ENCODE assay signal across 8 cellular contexts in the genomic region with DNA sequence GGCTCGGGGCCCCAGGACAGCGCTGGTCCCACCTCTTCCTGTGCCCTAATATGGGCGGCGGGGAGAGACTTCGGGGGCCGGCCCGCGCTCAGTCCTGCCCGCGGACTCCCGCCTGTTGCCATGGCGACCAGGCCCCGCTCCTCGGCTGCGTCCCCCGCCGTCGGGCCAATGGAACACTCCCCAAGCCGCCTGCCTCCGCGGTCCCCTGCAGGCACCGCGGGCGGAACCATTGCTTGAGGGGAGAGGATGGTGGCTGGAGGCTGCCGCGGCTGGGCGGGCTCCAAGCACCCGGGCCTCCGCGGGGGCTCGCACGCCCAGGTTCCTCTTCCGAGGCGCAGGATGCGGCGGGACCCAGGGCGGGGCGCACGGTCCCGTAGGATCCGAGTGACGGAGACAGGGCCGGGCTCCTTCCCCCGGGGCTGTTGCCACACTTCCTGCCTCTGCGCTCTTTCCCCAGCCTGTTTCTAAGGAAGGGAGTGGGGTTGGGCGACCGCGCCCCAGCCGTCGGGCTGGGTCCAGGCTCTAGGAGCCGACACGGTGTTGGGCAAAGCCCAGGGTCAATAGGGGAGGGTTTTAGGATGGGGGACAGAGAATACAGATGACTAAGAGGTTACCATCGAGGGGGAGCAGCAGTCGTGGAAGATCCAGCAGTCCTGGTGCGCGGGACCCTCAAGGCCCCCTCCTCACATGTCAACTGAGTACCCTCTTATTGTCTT. TPM values are rescaled to one million over a fixed set of nuclear protein-coding genes. Genes with fewer than 3 reads are reported as not detected.
DNase-seq lines count a peak whose midpoint lies in the region; ATAC-seq, FAIRE-seq and TF ChIP-seq lines count a peak whose summit lies in the region.

No MANE protein-coding gene starts in this region.

- H3K4me1 Mint-ChIP-seq in WTC11: peaks cover 29% of the 10 kb centered on the region
- peaks cover 33 to 40% of the 10 kb centered on the region in 2 donors for H3K4me1 Mint-ChIP-seq in immature natural killer cell

- H3K36me3 Mint-ChIP-seq in WTC11 (no peaks in the 10 kb centered on the region), immature natural killer cell (no peaks in the 10 kb centered on the region)

- H3K27ac Mint-ChIP-seq in WTC11: peak overlapping the region; percentile 79; the same call in 1 of the 2 replicates
- H3K27ac Mint-ChIP-seq in immature natural killer cell: peak overlapping the region; percentile 94 to 100 (median 99)

- ATAC-seq in GM18520 (IDR thresholded peaks at IDR 0.05; ENCODE audit: unreplicated experiment) (peak; percentile 27), HG03064 (IDR thresholded peaks at IDR 0.05; ENCODE audit: low read depth, unreplicated experiment) (peak; percentile 46), WTC11 (peak; percentile 63)

- DNase-seq in A172 (ENCODE audit: low spot score) (peak; percentile 89), NCI-H2171 (lab: John Stamatoyannopoulos, UW) (peak; percentile 83), WTC11 (ENCODE audit: low spot score) (peak; percentile 98), bronchial epithelial cell (ENCODE audit: low read depth) (peak; percentile 90), immature natural killer cell (peak; percentile 97 to 98 (median 97)), small intestine (peak; percentile 95)

- H3K4me3 Mint-ChIP-seq in WTC11: peak overlapping the region; percentile 84
- peak overlapping the region; percentile 93 to 96 (median 95) for H3K4me3 Mint-ChIP-seq in immature natural killer cell

- 0 to 1% (median 0%) methylated on average over 43 to 56 of the region's 56 CpGs for WGBS in small intestine, 3 donors

- peaks cover 32% of the 10 kb centered on the region for H3K27me3 Mint-ChIP-seq in WTC11 (ENCODE audit: low read depth)
- H3K27me3 Mint-ChIP-seq in immature natural killer cell (ENCODE audit: low read depth in 3 of 3): peaks cover 35 to 48% (median 38%) of the 10 kb centered on the region in 3 donors

- CTCF ChIA-PET in WTC11 (lab: Charles Lee): interaction anchor here (1.4 to 14.0 kb wide), 9 partner anchors 12 to 95 kb away, joined by 3 to 341 read pairs (median 8); a partner anchor contains a TSS

- H3K4me1 ChIP-seq in small intestine (ENCODE audit: control insufficient read depth in 2 of 2, insufficient read depth in 1 of 2, low read depth in 1 of 2, low read length in 1 of 2): peaks cover 8% of the 10 kb centered on the region in 2 donors

- H3K9me3 ChIP-seq in small intestine (ENCODE audit: control insufficient read depth, low read depth): no peaks in the 10 kb centered on the region

- TF ChIP-seq CTCF in WTC11 (IDR thresholded peaks at IDR 0.05) (no peak), bronchial epithelial cell (IDR thresholded peaks at IDR 0.05; ENCODE audit: insufficient read depth, low read length, severe bottlenecking) (no peak)

- H3K36me3 ChIP-seq in bronchial epithelial cell (ENCODE audit: control insufficient read depth, insufficient read depth, low read length): peaks cover 11% of the 10 kb centered on the region
- no peaks in the 10 kb centered on the region for H3K36me3 ChIP-seq in small intestine (ENCODE audit: control insufficient read depth in 2 of 2, insufficient read depth in 2 of 2, low read length in 2 of 2)

- H3K9me3 Mint-ChIP-seq in WTC11 (no peaks in the 10 kb centered on the region), immature natural killer cell (no peaks in the 10 kb centered on the region)

- H3K27ac ChIP-seq in small intestine (ENCODE audit: low read depth in 1 of 2, low read length in 1 of 2): peak overlapping the region; percentile 98 to 99

- FAIRE-seq in bronchial epithelial cell (lab: Jason Lieb, UNC): no peak
- FAIRE-seq in small intestine (lab: Jason Lieb, UNC): no peak

- H3K4me3 ChIP-seq in bronchial epithelial cell (ENCODE audit: low read depth, low read length) (peak overlapping the region; percentile 98), small intestine (ENCODE audit: low read depth in 1 of 2, low read length in 2 of 2) (peak overlapping the region; percentile 33 to 60)

- no peaks in the 10 kb centered on the region for H3K27me3 ChIP-seq in bronchial epithelial cell (ENCODE audit: control insufficient read depth, insufficient read depth, low read length)
- H3K27me3 ChIP-seq in small intestine (ENCODE audit: control insufficient read depth in 2 of 2, insufficient read depth in 2 of 2, low read length in 2 of 2): no peaks in the 10 kb centered on the region

- POLR2A ChIA-PET in WTC11 (lab: Charles Lee): interaction anchor here (1.4 to 1.7 kb wide), 3 partner anchors 12 to 24 kb away, joined by 3 to 5 read pairs (median 4); no protein-coding TSS in a partner anchor

TF ChIP-seq in WTC11, 78 proteins besides CTCF, POLR2A, EP300 and RAD21 (continues in another document):
- no peak for TF ChIP-seq ZNF396 (CRISPR knock-in tag; IDR thresholded peaks at IDR 0.05; ENCODE audit: borderline replicate concordance)
- no peak; the same call in 1 of the 2 replicates for TF ChIP-seq FOXP1 (CRISPR knock-in tag; IDR thresholded peaks at IDR 0.05; ENCODE audit: borderline replicate concordance)
- peak; percentile 87; the same call in 1 of the 2 replicates for TF ChIP-seq SP1 (CRISPR knock-in tag; conservative IDR thresholded peaks at IDR 0.05)
- TF ChIP-seq, protein P1, sequence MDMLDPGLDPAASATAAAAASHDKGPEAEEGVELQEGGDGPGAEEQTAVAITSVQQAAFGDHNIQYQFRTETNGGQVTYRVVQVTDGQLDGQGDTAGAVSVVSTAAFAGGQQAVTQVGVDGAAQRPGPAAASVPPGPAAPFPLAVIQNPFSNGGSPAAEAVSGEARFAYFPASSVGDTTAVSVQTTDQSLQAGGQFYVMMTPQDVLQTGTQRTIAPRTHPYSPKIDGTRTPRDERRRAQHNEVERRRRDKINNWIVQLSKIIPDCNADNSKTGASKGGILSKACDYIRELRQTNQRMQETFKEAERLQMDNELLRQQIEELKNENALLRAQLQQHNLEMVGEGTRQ (CRISPR knock-in tag; IDR thresholded peaks at IDR 0.05): no peak
- no peak for TF ChIP-seq NR1H2 (CRISPR knock-in tag; IDR thresholded peaks at IDR 0.05)
- no peak for TF ChIP-seq ELF4 (CRISPR knock-in tag; IDR thresholded peaks at IDR 0.05; ENCODE audit: low read depth)
- peak; percentile 40; the same call in 1 of the 2 replicates for TF ChIP-seq GABPB1 (CRISPR knock-in tag; IDR thresholded peaks at IDR 0.05)
- TF ChIP-seq, protein P2, sequence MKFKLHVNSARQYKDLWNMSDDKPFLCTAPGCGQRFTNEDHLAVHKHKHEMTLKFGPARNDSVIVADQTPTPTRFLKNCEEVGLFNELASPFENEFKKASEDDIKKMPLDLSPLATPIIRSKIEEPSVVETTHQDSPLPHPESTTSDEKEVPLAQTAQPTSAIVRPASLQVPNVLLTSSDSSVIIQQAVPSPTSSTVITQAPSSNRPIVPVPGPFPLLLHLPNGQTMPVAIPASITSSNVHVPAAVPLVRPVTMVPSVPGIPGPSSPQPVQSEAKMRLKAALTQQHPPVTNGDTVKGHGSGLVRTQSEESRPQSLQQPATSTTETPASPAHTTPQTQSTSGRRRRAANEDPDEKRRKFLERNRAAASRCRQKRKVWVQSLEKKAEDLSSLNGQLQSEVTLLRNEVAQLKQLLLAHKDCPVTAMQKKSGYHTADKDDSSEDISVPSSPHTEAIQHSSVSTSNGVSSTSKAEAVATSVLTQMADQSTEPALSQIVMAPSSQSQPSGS (CRISPR knock-in tag; IDR thresholded peaks at IDR 0.05; ENCODE audit: borderline replicate concordance, low read depth): no peak

RNA-seq across cellular contexts. Expression of a gene that starts 1.2 kb away (rescaled TPM):
- total RNA-seq in A172 (2014; rRNA removed; shearing (Covaris generic)): 79.1 and 85.7 TPM in 2 replicates
- total RNA-seq in WTC11 (2021) (6.6 to 11.5 TPM (median 10.2 TPM) in 3 replicates), bronchial epithelial cell (158 and 179 TPM in 2 replicates)
- polyA plus RNA-seq in immature natural killer cell (100 to 1,000 TPM; 620 to 796 (median 697) TPM), small intestine (100 to 1,000 TPM in 1 of 3 donors, 10 to 100 TPM in 2; 44.7 to 214 (median 54.6) TPM)

RNA-seq across cellular contexts. Expression of a gene that starts 11.5 kb away (rescaled TPM):
- not detected in 2 replicates for total RNA-seq in A172 (2014; rRNA removed; shearing (Covaris generic))
- 378 to 447 TPM (median 447 TPM) in 3 replicates for total RNA-seq in WTC11 (2021)
- total RNA-seq in bronchial epithelial cell: 148 and 157 TPM in 2 replicates
- 100 to 1,000 TPM; 157 to 165 (median 159) TPM for polyA plus RNA-seq in immature natural killer cell
- 100 to 1,000 TPM; 390 to 523 (median 442) TPM for polyA plus RNA-seq in small intestine

RNA-seq across cellular contexts. Expression of a gene that starts 11.8 kb away (rescaled TPM):
- total RNA-seq in A172 (2014; rRNA removed; shearing (Covaris generic)): not detected in 2 replicates
- total RNA-seq in WTC11 (2021): 30.1 to 50.2 TPM (median 47.0 TPM) in 3 replicates
- total RNA-seq in bronchial epithelial cell: not detected in 2 replicates
- polyA plus RNA-seq in immature natural killer cell: 10 to 100 TPM in 1 of 3 donors, 1 to 10 TPM in 2; 3.0 to 11.0 (median 4.5) TPM
- polyA plus RNA-seq in small intestine: 1 to 10 TPM in 2 of 3 donors, not detected in 1; 3.1 to 4.0 TPM

RNA-seq across cellular contexts. Expression of a gene that starts 14.7 kb away (rescaled TPM):
- total RNA-seq in A172 (2014; rRNA removed; shearing (Covaris generic)): 10.2 and 20.5 TPM in 2 replicates
- total RNA-seq in WTC11 (2021) (70.0 to 83.3 TPM (median 81.4 TPM) in 3 replicates), bronchial epithelial cell (52.5 and 58.7 TPM in 2 replicates)
- polyA plus RNA-seq in immature natural killer cell (1 to 10 TPM in 2 of 3 donors, not detected in 1; 2.1 to 2.5 TPM), small intestine (100 to 1,000 TPM in 2 of 3 donors, 10 to 100 TPM in 1; 61.8 to 206 (median 134) TPM)

RNA-seq across cellular contexts. Expression of a gene that starts 16.3 kb away (rescaled TPM):
- total RNA-seq in A172 (2014; rRNA removed; shearing (Covaris generic)): 88.8 and 89.6 TPM in 2 replicates
- total RNA-seq in WTC11 (2021): 71.3 to 78.2 TPM (median 72.9 TPM) in 3 replicates
- total RNA-seq in bronchial epithelial cell: 11.1 and 12.9 TPM in 2 replicates
- 10 to 100 TPM; 27.7 to 45.4 (median 37.5) TPM for polyA plus RNA-seq in immature natural killer cell
- polyA plus RNA-seq in small intestine: 10 to 100 TPM in 1 of 3 donors, 1 to 10 TPM in 2; 3.1 to 22.3 (median 7.0) TPM

Comparison
In these comparisons a context has a peak if more than half of its experiments do, and no peak if none do; other contexts are left out.
1. Peak in every context shown above with its lines: DNase-seq, ATAC-seq, H3K4me3 ChIP-seq and H3K27ac ChIP-seq.
2. RNA of a gene that starts 11.5 kb away (total RNA-seq): 378 to 447 TPM in WTC11 and 148 to 157 TPM in bronchial epithelial cell; not detected in A172; every median in the first group is over 100 times any median in the second.
3. RNA of a gene that starts 11.8 kb away (total RNA-seq): 30.1 to 50.2 TPM in WTC11; not detected in A172 and not detected in bronchial epithelial cell; every median in the first group is over 10 times any median in the second.